In genomic region chr3:35078780-35079179, GRCh38 we compare ENCODE assay signal across 7 cellular contexts.
"Had no signal": no experiment of that assay in that cellular context is flagged by ENCODE, and none has a peak within 500 bp of the region (broad histone marks: within the 10 kb centered on the region; RNA-seq: fewer than 3 reads in every experiment).

No MANE protein-coding gene starts in this region.

- DNase-seq: IMR-90, KBM-7, KG1 had no signal

- H3K4me2 ChIP-seq: KMS-11 had no signal

- H3K27ac ChIP-seq: HL-60, KMS-11 had no signal

- H3K9ac ChIP-seq: KMS-11 had no signal

- ATAC-seq: HepG2, K562 had no signal

- H3K4me3 ChIP-seq: K562 had no signal
